In genomic region chr10:119405505-119405807, GRCh38 we compare ENCODE assay signal across 24 cellular contexts.
A peak's percentile ranks its signal among the peaks of the same experiment; 100 is the strongest.
DNase-seq lines count a peak whose midpoint lies in the region; ATAC-seq and TF ChIP-seq lines count a peak whose summit lies in the region.
"Had no signal": no experiment of that assay in that cellular context is flagged by ENCODE, and none has a peak within 500 bp of the region (broad histone marks: within the 10 kb centered on the region; RNA-seq: fewer than 3 reads in every experiment).

No MANE protein-coding gene starts in this region.

- WGBS in IMR-90 (ENCODE audit: extremely low coverage in 2 of 2, insufficient read length in 1 of 2), 2 experiments = 95% methylated on average over 7 of the region's 8 CpGs; no CpG with 5 or more reads in 1 of the 2 experiments
- 78 to 85% methylated on average over 8 of the region's 8 CpGs for WGBS in esophagus, 2 donors
- 92% methylated on average over 4 to 7 of the region's 8 CpGs for WGBS in mesodermal cell (ENCODE audit: insufficient coverage in 2 of 2), 2 experiments

- H3K27ac ChIP-seq in IMR-90 (ENCODE audit: insufficient read depth, low read length) (no peak overlapping the region), esophagus (ENCODE audit: low read depth in 2 of 2, low read length in 1 of 2) (peak overlapping the region; percentile 18 to 36), mesodermal cell (ENCODE audit: low read depth, low read length, severe bottlenecking) (peak overlapping the region; percentile 13)
- H3K27ac ChIP-seq: C4-2B, cardiac muscle cell, KMS-11, PC-9 had no signal

- no TSS peak for BruUV-seq in IMR-90 (replicated peaks; lab: Mats Ljungman, UMichigan)

- no peaks in the 10 kb centered on the region for H3K27me3 Mint-ChIP-seq in stimulated activated naive B cell treated with anti-CD40 and anti-IgM and Interleukin-4, amounts not matched to agents 10 μg/mL and 1 μg/mL and 100 μg/mL, for 72 hours
- H3K27me3 Mint-ChIP-seq: activated naive CD4-positive, alpha-beta T cell treated with anti-CD3 and anti-CD28 coated beads, Interleukin-2, amount 50 U/mL, for 24 hours had no signal

- H3K4me1 Mint-ChIP-seq in stimulated activated naive B cell treated with anti-CD40 and anti-IgM and Interleukin-4, amounts not matched to agents 10 μg/mL and 1 μg/mL and 100 μg/mL, for 72 hours = peaks cover 39% of the 10 kb centered on the region in 2 donors
- H3K4me1 Mint-ChIP-seq: activated naive CD4-positive, alpha-beta T cell treated with anti-CD3 and anti-CD28 coated beads, Interleukin-2, amount 50 U/mL, for 24 hours had no signal

- H3K27ac Mint-ChIP-seq in stimulated activated naive B cell treated with anti-CD40 and anti-IgM and Interleukin-4, amounts not matched to agents 10 μg/mL and 1 μg/mL and 100 μg/mL, for 72 hours = peak overlapping the region; percentile 47
- H3K27ac Mint-ChIP-seq: activated naive CD4-positive, alpha-beta T cell treated with anti-CD3 and anti-CD28 coated beads, Interleukin-2, amount 50 U/mL, for 24 hours; nephron progenitor cell had no signal

- no peaks in the 10 kb centered on the region for H3K9me3 Mint-ChIP-seq in stimulated activated naive B cell treated with anti-CD40 and anti-IgM and Interleukin-4, amounts not matched to agents 10 μg/mL and 1 μg/mL and 100 μg/mL, for 72 hours
- H3K9me3 Mint-ChIP-seq: activated naive CD4-positive, alpha-beta T cell treated with anti-CD3 and anti-CD28 coated beads, Interleukin-2, amount 50 U/mL, for 24 hours; activated T-helper 1 cell treated with anti-CD3 and anti-CD28 coated beads, Interleukin-12 subunit alpha, Interleukin-12 subunit beta, Interleukin-2, Interleukin-4 antibody, amounts not matched to agents 30 ng/mL and 10 ng/mL and 1 ng/mL, durations not matched to agents 14 hours and 24 hours and 36 hours; nephron progenitor cell had no signal

- no peak overlapping the region for H4K5ac ChIP-seq in IMR-90 (ENCODE audit: low read depth, low read length)

- POLR2A ChIA-PET in IMR-90 (lab: Charles Lee; ENCODE audit: unreplicated experiment) = no interaction called here

- dilution Hi-C loops in IMR-90 (cut with HindIII; ENCODE audit: low sequenced_read_pairs, unreplicated experiment) = no loop called here

- peak overlapping the region; percentile 64 for H2AK5ac ChIP-seq in IMR-90 (ENCODE audit: low read depth, low read length)

- no peak overlapping the region for H3K14ac ChIP-seq in IMR-90 (replicated peaks; ENCODE audit: low read depth, low read length)

- intact Hi-C loops in IMR-90 (cut with micrococcal nuclease) = no loop called here

- no peak overlapping the region for H4K8ac ChIP-seq in IMR-90 (ENCODE audit: low read depth in 2 of 2, low read length in 2 of 2)

- H3K4me1 ChIP-seq in IMR-90 (ENCODE audit: control insufficient read depth, insufficient read depth, low read length) = peaks cover 29% of the 10 kb centered on the region
- peaks cover 3% of the 10 kb centered on the region in 2 donors for H3K4me1 ChIP-seq in esophagus (ENCODE audit: control insufficient read depth in 2 of 2, insufficient read depth in 2 of 2, low read length in 1 of 2)
- peaks cover 6% of the 10 kb centered on the region for H3K4me1 ChIP-seq in mesodermal cell (ENCODE audit: control insufficient read depth, insufficient read depth, low read length, poor library complexity, severe bottlenecking)

- CTCF ChIA-PET in IMR-90 (lab: Yijun Ruan, JAX) = no interaction called here

- no peak overlapping the region for H4K91ac ChIP-seq in IMR-90 (ENCODE audit: insufficient read depth, low read depth, low read length)

- no peak overlapping the region for H3K4me3 ChIP-seq in IMR-90 (ENCODE audit: insufficient read depth, low read depth, low read length)
- H3K4me3 ChIP-seq in esophagus (ENCODE audit: low read depth in 1 of 2, low read length in 2 of 2) = no peak overlapping the region
- no peak overlapping the region for H3K4me3 ChIP-seq in mesodermal cell (ENCODE audit: extremely low read depth, insufficient read depth, low read length, poor library complexity, severe bottlenecking)
- H3K4me3 ChIP-seq: cardiac muscle cell, PC-9, vagina had no signal

- no peak overlapping the region for H3K23ac ChIP-seq in IMR-90 (ENCODE audit: low read depth, low read length)

- ATAC-seq in IMR-90 (ENCODE audit: low read depth) = no peak
- ATAC-seq in stimulated activated naive B cell treated with anti-CD40 and anti-IgM and Interleukin-4, amounts not matched to agents 10 μg/mL and 1 μg/mL and 100 μg/mL, for 72 hours (replicated peaks) = no peak
- no peak for ATAC-seq in HG03520 (IDR thresholded peaks at IDR 0.05; ENCODE audit: unreplicated experiment)
- ATAC-seq in GM18498 (IDR thresholded peaks at IDR 0.05; ENCODE audit: unreplicated experiment) = no peak
- no peak for ATAC-seq in stimulated activated naive CD8-positive, alpha-beta T cell treated with anti-CD3 and anti-CD28 coated beads, Interleukin-15, Interleukin-2, amounts not matched to agents 100 U/mL and 50 U/mL, for 24 hours

- peaks cover 15% of the 10 kb centered on the region for H3K9me1 ChIP-seq in IMR-90 (ENCODE audit: insufficient read depth, low read length)

- no peak overlapping the region for H2AK9ac ChIP-seq in IMR-90 (replicated peaks; ENCODE audit: low read depth, low read length, poor library complexity)

- peaks cover 23 to 77% of the 10 kb centered on the region in 2 experiments for H3K79me1 ChIP-seq in IMR-90 (ENCODE audit: low read depth in 1 of 2, low read length in 2 of 2)

- no peak overlapping the region for H3K18ac ChIP-seq in IMR-90 (ENCODE audit: low read depth, low read length)

- H3K4ac ChIP-seq in IMR-90 (ENCODE audit: low read depth, low read length) = no peak overlapping the region

- no peak overlapping the region for H2AFZ ChIP-seq in IMR-90 (replicated peaks; ENCODE audit: low read length, poor library complexity)
- H2AFZ ChIP-seq: PC-9 had no signal

- H3K4me3 Mint-ChIP-seq in stimulated activated naive B cell treated with anti-CD40 and anti-IgM and Interleukin-4, amounts not matched to agents 10 μg/mL and 1 μg/mL and 100 μg/mL, for 72 hours = no peak overlapping the region
- H3K4me3 Mint-ChIP-seq: activated naive CD4-positive, alpha-beta T cell treated with anti-CD3 and anti-CD28 coated beads, Interleukin-2, amount 50 U/mL, for 24 hours; activated T-helper 1 cell treated with anti-CD3 and anti-CD28 coated beads, Interleukin-12 subunit alpha, Interleukin-12 subunit beta, Interleukin-2, Interleukin-4 antibody, amounts not matched to agents 30 ng/mL and 10 ng/mL and 1 ng/mL, durations not matched to agents 14 hours and 24 hours and 36 hours; nephron progenitor cell had no signal

- no peak overlapping the region for H2BK5ac ChIP-seq in IMR-90 (ENCODE audit: low read depth, low read length, poor library complexity, severe bottlenecking)

- H3K36me3 ChIP-seq in IMR-90 (ENCODE audit: control insufficient read depth, insufficient read depth, low read length) (peaks cover 25% of the 10 kb centered on the region), esophagus (ENCODE audit: control insufficient read depth in 2 of 2, insufficient read depth in 2 of 2, low read length in 1 of 2) (peaks cover 0 to 2% of the 10 kb centered on the region in 2 donors), mesodermal cell (ENCODE audit: control insufficient read depth, insufficient read depth, low read length) (no peaks in the 10 kb centered on the region)
- H3K36me3 ChIP-seq: cardiac muscle cell, vagina had no signal

- H2BK15ac ChIP-seq in IMR-90 (ENCODE audit: low read depth, low read length) = 0 out of 3 replicates have a peak overlapping the region, but pooled peaks have one; percentile 8

- no peak overlapping the region for H2BK20ac ChIP-seq in IMR-90 (ENCODE audit: low read depth, low read length)

- DNase-seq in IMR-90 (no peak), NAMALWA (ENCODE audit: low spot score) (no peak)
- no peak for DNase-seq in stimulated activated naive B cell treated with anti-CD40 and anti-IgM and Interleukin-4, amounts not matched to agents 10 μg/mL and 1 μg/mL and 100 μg/mL, for 72 hours
- no peak for DNase-seq in stimulated activated naive CD8-positive, alpha-beta T cell treated with anti-CD3 and anti-CD28 coated beads, Interleukin-15, Interleukin-2, amounts not matched to agents 100 U/mL and 50 U/mL, for 24 hours
- DNase-seq: activated CD4-positive, alpha-beta T cell treated with anti-CD3 and anti-CD28 coated beads, Interleukin-2, amount 50 U/mL, for 4 hours; activated CD4-positive, CD25-positive, alpha-beta regulatory T cell; DMS53; head of caudate nucleus; left cardiac atrium; NCI-H524; nephron progenitor cell; NK-92 treated with Interleukin-12 subunit alpha and Interleukin-12 subunit beta, amount 100 ng/mL, for 24 hours; PC-9; SHP77 treated with DMSO at 0.1 percent for 48 hours had no signal

- peaks cover 10% of the 10 kb centered on the region for H4K20me1 ChIP-seq in IMR-90 (ENCODE audit: insufficient read depth, low read length)

- TF ChIP-seq POLR2A in IMR-90 (IDR thresholded peaks at IDR 0.05; ENCODE audit: low read depth, low read length) = no peak

- no peak overlapping the region for H3K9ac ChIP-seq in IMR-90 (ENCODE audit: low read depth, low read length)
- H3K9ac ChIP-seq: KMS-11 had no signal

- TF ChIP-seq CTCF in IMR-90 (conservative IDR thresholded peaks at IDR 0.05; ENCODE audit: low read depth, low read length) = no peak

- no peak overlapping the region for H3K56ac ChIP-seq in IMR-90 (ENCODE audit: extremely low read depth, insufficient read depth, low read length)

- H3K9me3 ChIP-seq in IMR-90 (ENCODE audit: control insufficient read depth, insufficient read depth, low read length) = no peaks in the 10 kb centered on the region
- H3K9me3 ChIP-seq in esophagus (ENCODE audit: control insufficient read depth in 2 of 2, insufficient read depth in 1 of 2, low read depth in 1 of 2, low read length in 1 of 2) = no peaks in the 10 kb centered on the region
- no peaks in the 10 kb centered on the region for H3K9me3 ChIP-seq in mesodermal cell (ENCODE audit: control insufficient read depth, low read length)
- H3K9me3 ChIP-seq: vagina had no signal

- H3K27me3 ChIP-seq in IMR-90 (ENCODE audit: control insufficient read depth, insufficient read depth, low read length) = no peaks in the 10 kb centered on the region
- no peaks in the 10 kb centered on the region for H3K27me3 ChIP-seq in esophagus (ENCODE audit: control insufficient read depth in 1 of 2, insufficient read depth in 2 of 2, low read length in 2 of 2)
- H3K27me3 ChIP-seq: cardiac muscle cell, vagina had no signal

- H3K36me3 Mint-ChIP-seq in stimulated activated naive B cell treated with anti-CD40 and anti-IgM and Interleukin-4, amounts not matched to agents 10 μg/mL and 1 μg/mL and 100 μg/mL, for 72 hours = peaks cover 11 to 22% of the 10 kb centered on the region in 2 donors
- H3K36me3 Mint-ChIP-seq: activated naive CD4-positive, alpha-beta T cell treated with anti-CD3 and anti-CD28 coated beads, Interleukin-2, amount 50 U/mL, for 24 hours had no signal

- H2BK120ac ChIP-seq in IMR-90 (ENCODE audit: low read depth, low read length) = 0 out of 2 replicates have a peak overlapping the region, but pooled peaks have one; percentile 26

- TF ChIP-seq RAD21 in IMR-90 (IDR thresholded peaks at IDR 0.05; ENCODE audit: low read length) = no peak

- no peak overlapping the region for H3K4me2 ChIP-seq in IMR-90 (ENCODE audit: low read depth, low read length)
- H3K4me2 ChIP-seq: KMS-11, PC-9 had no signal

- in situ Hi-C loops in IMR-90 (cut with MboI; ENCODE audit: low sequenced_read_pairs) = no loop called here

TF ChIP-seq in IMR-90, 13 proteins besides CTCF, POLR2A, EP300 and RAD21 (continues in another document):
- TF ChIP-seq MAZ (IDR thresholded peaks at IDR 0.05; ENCODE audit: borderline replicate concordance, low read depth, low read length) (no peak), SMC3 (IDR thresholded peaks at IDR 0.05; ENCODE audit: low read depth, low read length) (no peak)
